9 cellular contexts compared by ENCODE assay signal in genomic region chr10:91597397-91597881, GRCh38. TPM values are rescaled to one million over a fixed set of nuclear protein-coding genes. Genes with fewer than 3 reads are reported as not detected.
DNase-seq lines count a peak whose midpoint lies in the region; ATAC-seq and TF ChIP-seq lines count a peak whose summit lies in the region.
"Had no signal": no experiment of that assay in that cellular context is flagged by ENCODE, and none has a peak within 500 bp of the region (broad histone marks: within the 10 kb centered on the region; RNA-seq: fewer than 3 reads in every experiment).

No MANE protein-coding gene starts in this region.

- peak; percentile 56 to 59 for ATAC-seq in right cardiac atrium
- no peak for ATAC-seq in HG03565 (IDR thresholded peaks at IDR 0.05; ENCODE audit: unreplicated experiment)

- DNase-seq in NCI-H128 (lab: John Stamatoyannopoulos, UW; ENCODE audit: unreplicated experiment), result peak; percentile 5
- DNase-seq in astrocyte of the spinal cord (ENCODE audit: low read depth, low spot score), result peak; percentile 51
- DNase-seq in right cardiac atrium, result peak in 2 of 3 donors; percentile 44 to 64
- no peak for DNase-seq in activated CD4-positive, alpha-beta memory T cell treated with anti-CD3 and anti-CD28 coated beads for 36 hours
- DNase-seq in 8988T, result no peak
- DNase-seq in activated effector memory CD4-positive, alpha-beta T cell treated with anti-CD3 and anti-CD28 coated beads, Interleukin-2, amount 50 U/mL, for 16 hours, result no peak

- WGBS in right cardiac atrium, result 24% methylated on average over 7 of the region's 7 CpGs

- CTCF ChIA-PET in activated CD4-positive, alpha-beta memory T cell treated with anti-CD3 and anti-CD28 coated beads for 36 hours (lab: Charles Lee), result interaction anchor here (1.2 kb wide), 1 partner anchor 36 kb away, joined by 3 read pairs; no protein-coding TSS in a partner anchor

- peak overlapping the region; percentile 16 to 36 for H3K9ac ChIP-seq in stomach smooth muscle (ENCODE audit: low read length in 2 of 2)

- no peak for TF ChIP-seq CTCF in astrocyte of the spinal cord (IDR thresholded peaks at IDR 0.05; ENCODE audit: low read depth, low read length)

- H3K4me3 Mint-ChIP-seq in activated CD4-positive, alpha-beta memory T cell treated with anti-CD3 and anti-CD28 coated beads for 36 hours, result no peak overlapping the region
- H3K4me3 Mint-ChIP-seq: IgD-negative memory B cell had no signal

- POLR2A ChIA-PET in activated CD4-positive, alpha-beta memory T cell treated with anti-CD3 and anti-CD28 coated beads for 36 hours (lab: Charles Lee), result no interaction called here

- H3K9me3 Mint-ChIP-seq in activated CD4-positive, alpha-beta memory T cell treated with anti-CD3 and anti-CD28 coated beads for 36 hours, result no peaks in the 10 kb centered on the region

- no peak overlapping the region for H3K27ac Mint-ChIP-seq in activated CD4-positive, alpha-beta memory T cell treated with anti-CD3 and anti-CD28 coated beads for 36 hours
- H3K27ac Mint-ChIP-seq: IgD-negative memory B cell had no signal

- no peaks in the 10 kb centered on the region for H3K36me3 ChIP-seq in stomach smooth muscle (ENCODE audit: control insufficient read depth in 2 of 2, insufficient read depth in 2 of 2, low read length in 2 of 2)

- peaks cover 13% of the 10 kb centered on the region for H3K4me1 ChIP-seq in right cardiac atrium (ENCODE audit: control insufficient read depth, insufficient read depth, low read length)
- peaks cover 48% of the 10 kb centered on the region for H3K4me1 ChIP-seq in stomach smooth muscle (ENCODE audit: control insufficient read depth, insufficient read depth, low read length)

- H3K27me3 ChIP-seq in right cardiac atrium (ENCODE audit: control insufficient read depth, insufficient read depth), result no peaks in the 10 kb centered on the region
- H3K27me3 ChIP-seq in stomach smooth muscle (ENCODE audit: control insufficient read depth in 1 of 2, insufficient read depth in 2 of 2, low read length in 2 of 2), result no peaks in the 10 kb centered on the region

- H3K4me1 Mint-ChIP-seq in activated CD4-positive, alpha-beta memory T cell treated with anti-CD3 and anti-CD28 coated beads for 36 hours (ENCODE audit: low read depth), result no peaks in the 10 kb centered on the region
- H3K4me1 Mint-ChIP-seq: IgD-negative memory B cell had no signal

- H3K27ac ChIP-seq in right cardiac atrium (ENCODE audit: low read length) (peak overlapping the region; percentile 44), stomach smooth muscle (ENCODE audit: low read length) (peak overlapping the region; percentile 85)

- no peak overlapping the region for H3K4me3 ChIP-seq in astrocyte of the spinal cord (ENCODE audit: low read depth, low read length)
- no peak overlapping the region for H3K4me3 ChIP-seq in right cardiac atrium (ENCODE audit: low read length)
- H3K4me3 ChIP-seq in stomach smooth muscle (ENCODE audit: low read length in 2 of 2), result peak overlapping the region in 1 of 2 donors; percentile 3

- intact Hi-C loops in right cardiac atrium (cut with DNase I), result no loop called here
- intact Hi-C loops in activated CD4-positive, alpha-beta memory T cell treated with anti-CD3 and anti-CD28 coated beads for 36 hours (cut with micrococcal nuclease), result no loop called here

- H3K36me3 Mint-ChIP-seq in activated CD4-positive, alpha-beta memory T cell treated with anti-CD3 and anti-CD28 coated beads for 36 hours, result no peaks in the 10 kb centered on the region

- H3K27me3 Mint-ChIP-seq in activated CD4-positive, alpha-beta memory T cell treated with anti-CD3 and anti-CD28 coated beads for 36 hours, result peaks cover 15% of the 10 kb centered on the region

- H3K9me3 ChIP-seq in right cardiac atrium (ENCODE audit: control insufficient read depth, low read length) (no peaks in the 10 kb centered on the region), stomach smooth muscle (ENCODE audit: control insufficient read depth in 2 of 2, low read length in 2 of 2) (no peaks in the 10 kb centered on the region)

- in situ Hi-C loops in astrocyte of the spinal cord (cut with HindIII; ENCODE audit: low sequenced_read_pairs), result no loop called here

RNA-seq across cellular contexts. Expression of gene PPP1R3C, which starts 35.4 kb away (rescaled TPM):
- total RNA-seq in right cardiac atrium, result 100 to 1,000 TPM; 162 to 222 (median 203) TPM
- 146 TPM for polyA plus RNA-seq in right cardiac atrium
- under 1 TPM in 1 of 2 experiments, not detected in 1; 0.07 TPM for total RNA-seq in activated CD4-positive, alpha-beta memory T cell treated with anti-CD3 and anti-CD28 coated beads for 36 hours
- polyA plus RNA-seq: IgD-negative memory B cell had no signal

Comparison
In these comparisons a context has a peak if more than half of its experiments do, and no peak if none do; other contexts are left out.
1. DNase-seq: peak in NCI-H128 (single experiment), astrocyte of the spinal cord (single experiment) and right cardiac atrium (2 of 3); none in activated CD4-positive, alpha-beta memory T cell treated with anti-CD3 and anti-CD28 coated beads for 36 hours (single experiment), 8988T (single experiment) and activated effector memory CD4-positive, alpha-beta T cell treated with anti-CD3 and anti-CD28 coated beads, Interleukin-2, amount 50 U/mL, for 16 hours (single experiment).
2. RNA of gene PPP1R3C, which starts 35.4 kb away (total RNA-seq): 162 to 222 TPM in right cardiac atrium; 0.07 TPM in activated CD4-positive, alpha-beta memory T cell treated with anti-CD3 and anti-CD28 coated beads for 36 hours; every median in the first group is over 100 times any median in the second.